2 cellular contexts compared by ENCODE assay signal in genomic region chr17:81482673-81483072, GRCh38.
TF ChIP-seq lines count a peak whose summit lies in the region.

No MANE protein-coding gene starts in this region.

TF ChIP-seq in IMR-90, 13 proteins besides CTCF, POLR2A, EP300 and RAD21:
- TF ChIP-seq CEBPB (IDR thresholded peaks at IDR 0.05; ENCODE audit: low read depth, low read length): no peak
- no peak for TF ChIP-seq USF2 (IDR thresholded peaks at IDR 0.05; ENCODE audit: low read depth, low read length)
- TF ChIP-seq MAFK (IDR thresholded peaks at IDR 0.05; ENCODE audit: low read depth, low read length): no peak
- no peak for TF ChIP-seq BHLHE40 (IDR thresholded peaks at IDR 0.05; ENCODE audit: low read depth, low read length)

TF ChIP-seq in neural cell, 6 proteins besides CTCF, POLR2A, EP300 and RAD21:
- no peak for TF ChIP-seq MXI1 (conservative IDR thresholded peaks at IDR 0.05; ENCODE audit: poor library complexity, severe bottlenecking)
- no peak for TF ChIP-seq REST (IDR thresholded peaks at IDR 0.05; ENCODE audit: borderline replicate concordance)
- no peak for TF ChIP-seq TAF1 (IDR thresholded peaks at IDR 0.05; ENCODE audit: low read depth)
- no peak for TF ChIP-seq POLR2AphosphoS5 (IDR thresholded peaks at IDR 0.05)
- TF ChIP-seq SMC3 (conservative IDR thresholded peaks at IDR 0.05; ENCODE audit: poor library complexity): no peak
- no peak for TF ChIP-seq EZH2 (IDR thresholded peaks at IDR 0.05; ENCODE audit: borderline replicate concordance, insufficient read depth, low read length, poor library complexity, severe bottlenecking)
